Comparison of ENCODE assay signal across 8 cellular contexts in genomic region chr14:54902521-54903420, GRCh38. TPM values are rescaled to one million over a fixed set of nuclear protein-coding genes. Genes with fewer than 3 reads are reported as not detected.
DNase-seq lines count a peak whose midpoint lies in the region; ATAC-seq and TF ChIP-seq lines count a peak whose summit lies in the region.

Gene GCH1 (minus strand): TSS chr14:54902826. CDS start chr14:54902663, 163 bp downstream.

- DNase-seq in AG04449 (ENCODE audit: low read depth, low spot score), result no peak
- peak; percentile 83 for DNase-seq in NCI-H2171 (lab: John Stamatoyannopoulos, UW)
- DNase-seq in activated CD4-positive, CD25-positive, alpha-beta regulatory T cell treated with anti-CD3 and anti-CD28 coated beads, Interleukin-2, amount 50 U/mL, for 72 hours, result peak; percentile 75
- no peak for DNase-seq in chondrocyte (ENCODE audit: low spot score)
- DNase-seq in right lobe of liver, result peak; percentile 88 to 92 (median 89)
- DNase-seq in stimulated activated CD4-positive, alpha-beta T cell treated with anti-CD3 and anti-CD28 coated beads, TNF-alpha, amount 100 ng/mL, for 1 hour (ENCODE audit: low read depth in 3 of 3, low spot score in 1 of 3), result peak; percentile 38 to 58 (median 52)

- peak; percentile 24 for TF ChIP-seq CTCF in AG04449 (IDR thresholded peaks at IDR 0.05; ENCODE audit: insufficient read depth, low read length, missing control alignments)
- peak; percentile 69 for TF ChIP-seq CTCF in chondrocyte (IDR thresholded peaks at IDR 0.05)
- TF ChIP-seq CTCF in right lobe of liver (IDR thresholded peaks at IDR 0.05), result peak; percentile 39 to 59 (median 50)

- H3K9me3 Mint-ChIP-seq in chondrocyte (ENCODE audit: low read depth), result no peaks in the 10 kb centered on the region

- H3K4me1 ChIP-seq in right lobe of liver, result peaks cover 0 to 21% (median 4%) of the 10 kb centered on the region in 4 donors

- CTCF ChIA-PET in AG04449 (lab: Yijun Ruan, JAX), result interaction anchor here (1.0 to 2.0 kb wide), 7 partner anchors 12 to 400 kb away, joined by 3 to 5 read pairs (median 4); no protein-coding TSS in a partner anchor

- peak within 1 kb of the TSS; percentile 74 for H3K4me3 Mint-ChIP-seq in chondrocyte (ENCODE audit: unreplicated experiment)

- ATAC-seq in GM18861 (IDR thresholded peaks at IDR 0.05; ENCODE audit: unreplicated experiment) (peak; percentile 67), HG03095 (IDR thresholded peaks at IDR 0.05; ENCODE audit: unreplicated experiment) (peak; percentile 81), right lobe of liver (peak; percentile 83 to 94 (median 90))

- H3K36me3 Mint-ChIP-seq in chondrocyte (ENCODE audit: low read depth), result peaks cover 2% of the 10 kb centered on the region

- intact Hi-C loops in right lobe of liver (cut with DNase I), result no loop called here

- H3K36me3 ChIP-seq in right lobe of liver, result no peaks in the 10 kb centered on the region

- POLR2A ChIA-PET in AG04449 (lab: Yijun Ruan, JAX), result interaction anchor here (0.6 kb wide), 1 partner anchor 15 kb away, joined by 3 read pairs; no protein-coding TSS in a partner anchor

- H3K4me3 ChIP-seq in AG04449 (ENCODE audit: low read depth, low read length), result peak within 1 kb of the TSS; percentile 68
- peak within 1 kb of the TSS; percentile 81 to 93 (median 82) for H3K4me3 ChIP-seq in right lobe of liver

- H3K27ac ChIP-seq in right lobe of liver, result peak within 1 kb of the TSS; percentile 72 to 94 (median 85)

- no peaks in the 10 kb centered on the region for H3K9me3 ChIP-seq in right lobe of liver

- 0% methylated on average over 3 of the region's 83 CpGs for WGBS in right lobe of liver (ENCODE audit: insufficient coverage, low coverage, low lambda C conversion rate, missing lambda C conversion rate)

- H3K4me1 Mint-ChIP-seq in chondrocyte (ENCODE audit: low read depth), result peaks cover 7% of the 10 kb centered on the region

- peak; percentile 98 for TF ChIP-seq POLR2A in right lobe of liver (IDR thresholded peaks at IDR 0.05)

- peaks cover 5% of the 10 kb centered on the region for H3K27me3 Mint-ChIP-seq in chondrocyte (ENCODE audit: low read depth)

- H3K27ac Mint-ChIP-seq in chondrocyte (ENCODE audit: unreplicated experiment), result no peak within 1 kb of the TSS

- H3K27me3 ChIP-seq in right lobe of liver, result no peaks in the 10 kb centered on the region

RNA-seq across cellular contexts. Expression of gene GCH1, which starts in this region (rescaled TPM):
- 0.56 to 1.4 TPM (median 0.95 TPM) in 3 replicates for total RNA-seq in chondrocyte
- 10 to 100 TPM; 41.5 to 93.6 (median 58.1) TPM for total RNA-seq in right lobe of liver

Comparison
In these comparisons a context has a peak if more than half of its experiments do, and no peak if none do; other contexts are left out.
1. RNA of gene GCH1 (total RNA-seq): 41.5 to 93.6 TPM in right lobe of liver; 0.56 to 1.4 TPM in chondrocyte; every median in the first group is over 10 times any median in the second.
2. DNase-seq: peak in NCI-H2171 (single experiment), activated CD4-positive, CD25-positive, alpha-beta regulatory T cell treated with anti-CD3 and anti-CD28 coated beads, Interleukin-2, amount 50 U/mL, for 72 hours (single experiment), right lobe of liver (3 of 3) and stimulated activated CD4-positive, alpha-beta T cell treated with anti-CD3 and anti-CD28 coated beads, TNF-alpha, amount 100 ng/mL, for 1 hour (3 of 3); none in AG04449 (single experiment) and chondrocyte (single experiment).
3. Peak in every context shown above with its lines, with median percentiles within 50 percentile points of each other: CTCF ChIP-seq and ATAC-seq.